ENCODE assay signal across 17 cellular contexts in genomic region chr10:5858811-5859210, GRCh38.
"Had no signal": no experiment of that assay in that cellular context is flagged by ENCODE, and none has a peak within 500 bp of the region (broad histone marks: within the 10 kb centered on the region; RNA-seq: fewer than 3 reads in every experiment).

No MANE protein-coding gene starts in this region.

- ATAC-seq: activated CD4-positive, CD25-positive, alpha-beta regulatory T cell treated with anti-CD3 and anti-CD28 coated beads, Interleukin-2, amount 50 U/mL, for 24 hours; left ventricle myocardium superior; right lobe of liver; upper lobe of right lung had no signal

- H3K9me3 Mint-ChIP-seq: neural progenitor cell; T-helper 2 cell treated with Interferon-gamma antibody and Interleukin-4, amounts not matched to agents 5 μg/mL and 100 μg/mL, for 36 hours had no signal

- H3K4me3 Mint-ChIP-seq: activated naive CD8-positive, alpha-beta T cell; neural progenitor cell; T-helper 2 cell treated with Interferon-gamma antibody and Interleukin-4, amounts not matched to agents 5 μg/mL and 100 μg/mL, for 36 hours had no signal

- DNase-seq: activated gamma-delta T cell; activated T-cell treated with anti-CD3 and anti-CD28 coated beads, Interleukin-2, amount 50 U/mL, for 48 hours; effector memory CD4-positive, alpha-beta T cell; erythroblast; left ventricle myocardium superior; mesendoderm; right lobe of liver; stimulated activated naive CD4-positive, alpha-beta T cell treated with Interleukin-2 at 50 U/mL for 16 hours; SW 1271; testis; upper lobe of right lung had no signal

- H3K27me3 Mint-ChIP-seq: activated naive CD8-positive, alpha-beta T cell; progenitor cell of endocrine pancreas had no signal

- H3K27ac Mint-ChIP-seq: activated naive CD8-positive, alpha-beta T cell; neural progenitor cell; progenitor cell of endocrine pancreas; T-helper 2 cell treated with Interferon-gamma antibody and Interleukin-4, amounts not matched to agents 5 μg/mL and 100 μg/mL, for 36 hours had no signal

- H3K27ac ChIP-seq: coronary artery, neural progenitor cell, right lobe of liver, testis, upper lobe of right lung had no signal
